ENCODE assay signal across 1 cellular context in genomic region chr6:126540161-126540560, GRCh38.
TF ChIP-seq lines count a peak whose summit lies in the region.

No MANE protein-coding gene starts in this region.

TF ChIP-seq in liver, 16 proteins besides CTCF, POLR2A, EP300 and RAD21 (continued from another document):
- TF ChIP-seq REST (IDR thresholded peaks at IDR 0.05) (no peak), GABPA (IDR thresholded peaks at IDR 0.05 in 1 of 2, conservative IDR thresholded peaks at IDR 0.05 in 1 of 2) (no peak), HNF4G (IDR thresholded peaks at IDR 0.05) (no peak), FOXA1 (IDR thresholded peaks at IDR 0.05) (no peak), RXRA (IDR thresholded peaks at IDR 0.05) (no peak), HNF4A (conservative IDR thresholded peaks at IDR 0.05) (peak; percentile 55 to 66), EGR1 (IDR thresholded peaks at IDR 0.05; ENCODE audit: low read depth in 2 of 2) (no peak)
- TF ChIP-seq, protein P1, sequence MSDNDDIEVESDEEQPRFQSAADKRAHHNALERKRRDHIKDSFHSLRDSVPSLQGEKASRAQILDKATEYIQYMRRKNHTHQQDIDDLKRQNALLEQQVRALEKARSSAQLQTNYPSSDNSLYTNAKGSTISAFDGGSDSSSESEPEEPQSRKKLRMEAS (IDR thresholded peaks at IDR 0.05), result no peak
